In genomic region chr5:68965926-68966325, GRCh38 we compare ENCODE assay signal across 29 cellular contexts.
"Had no signal": no experiment of that assay in that cellular context is flagged by ENCODE, and none has a peak within 500 bp of the region (broad histone marks: within the 10 kb centered on the region; RNA-seq: fewer than 3 reads in every experiment).

No MANE protein-coding gene starts in this region.

- H3K36me3 Mint-ChIP-seq: activated CD4-positive, alpha-beta memory T cell treated with anti-CD3 and anti-CD28 coated beads for 36 hours; activated naive CD4-positive, alpha-beta T cell treated with anti-CD3 and anti-CD28 coated beads, Interleukin-2, amount 50 U/mL, for 24 hours; activated naive CD8-positive, alpha-beta T cell treated with anti-CD3 and anti-CD28 coated beads, Interleukin-2, amount 10 ng/mL, durations not matched to agents 7 days and 5 days had no signal

- DNase-seq: activated CD4-positive, alpha-beta memory T cell treated with anti-CD3 and anti-CD28 coated beads for 36 hours; activated CD4-positive, alpha-beta T cell treated with anti-CD3 and anti-CD28 coated beads, Interleukin-2, amount 50 U/mL, for 1 hour; activated CD8-positive, alpha-beta memory T cell treated with anti-CD3 and anti-CD28 coated beads, Interleukin-2, amount 50 U/mL, for 4 hours; activated effector memory CD4-positive, alpha-beta T cell treated with Interleukin-2 at 50 U/mL for 16 hours; activated naive CD4-positive, alpha-beta T cell treated with Interleukin-2 at 50 U/mL for 16 hours; activated naive CD8-positive, alpha-beta T cell treated with anti-CD3 and anti-CD28 coated beads, Interleukin-2, amount 10 ng/mL, durations not matched to agents 7 days and 5 days; activated T-cell treated with anti-CD3 and anti-CD28 coated beads for 4 hours; activated T-cell treated with anti-CD3 and anti-CD28 coated beads, Interleukin-2, amount 50 U/mL, for 4 hours; amygdala; body of pancreas; cerebellar nuclear complex; Kasumi-1; MG63; NCI-H1048; NCI-H1105 treated with DMSO at 0.1 percent for 48 hours; NCI-H1436 treated with DMSO at 0.1 percent for 48 hours; NCI-H1694 treated with DMSO at 0.1 percent for 48 hours; NCI-H2029; NCI-H345; NCI-H524 treated with DMSO at 0.1 percent for 48 hours; SHP77; SJCRH30; T1000; WERI-Rb-1 had no signal

- H3K9me3 Mint-ChIP-seq: activated CD4-positive, alpha-beta memory T cell treated with anti-CD3 and anti-CD28 coated beads for 36 hours; activated naive CD4-positive, alpha-beta T cell treated with anti-CD3 and anti-CD28 coated beads, Interleukin-2, amount 50 U/mL, for 24 hours; activated naive CD8-positive, alpha-beta T cell treated with anti-CD3 and anti-CD28 coated beads, Interleukin-2, amount 10 ng/mL, durations not matched to agents 7 days and 5 days; activated T-cell treated with anti-CD3 and anti-CD28 coated beads, Interleukin-2, amount 50 U/mL, for 4 hours; activated T-helper 1 cell treated with anti-CD3 and anti-CD28 coated beads, Interleukin-12 subunit alpha, Interleukin-12 subunit beta, Interleukin-2, Interleukin-4 antibody, amounts not matched to agents 30 ng/mL and 10 ng/mL and 1 ng/mL, durations not matched to agents 14 hours and 24 hours and 36 hours had no signal

- H3K27me3 Mint-ChIP-seq: activated naive CD8-positive, alpha-beta T cell treated with anti-CD3 and anti-CD28 coated beads, Interleukin-2, amount 10 ng/mL, durations not matched to agents 7 days and 5 days had no signal

- H3K36me3 ChIP-seq: breast epithelium, MG63, SJCRH30, WERI-Rb-1 had no signal

- H3K27me3 ChIP-seq: body of pancreas, breast epithelium, MG63, SJCRH30 had no signal

- H3K4me3 ChIP-seq: body of pancreas, breast epithelium, MG63, SJCRH30, SK-N-MC had no signal

- H3K27ac Mint-ChIP-seq: activated CD4-positive, alpha-beta memory T cell treated with anti-CD3 and anti-CD28 coated beads for 36 hours; activated naive CD4-positive, alpha-beta T cell treated with anti-CD3 and anti-CD28 coated beads, Interleukin-2, amount 50 U/mL, for 24 hours; activated naive CD8-positive, alpha-beta T cell treated with anti-CD3 and anti-CD28 coated beads, Interleukin-2, amount 10 ng/mL, durations not matched to agents 7 days and 5 days; activated T-helper 1 cell treated with anti-CD3 and anti-CD28 coated beads, Interleukin-12 subunit alpha, Interleukin-12 subunit beta, Interleukin-2, Interleukin-4 antibody, amounts not matched to agents 30 ng/mL and 10 ng/mL and 1 ng/mL, durations not matched to agents 14 hours and 24 hours and 36 hours had no signal

- H3K27ac ChIP-seq: body of pancreas, breast epithelium, SJCRH30, SK-N-MC, WERI-Rb-1 had no signal

- H3K4me1 ChIP-seq: breast epithelium, SJCRH30 had no signal

- H3K4me1 Mint-ChIP-seq: activated naive CD4-positive, alpha-beta T cell treated with anti-CD3 and anti-CD28 coated beads, Interleukin-2, amount 50 U/mL, for 24 hours; activated naive CD8-positive, alpha-beta T cell treated with anti-CD3 and anti-CD28 coated beads, Interleukin-2, amount 10 ng/mL, durations not matched to agents 7 days and 5 days had no signal

- H3K9me3 ChIP-seq: body of pancreas, breast epithelium, MG63, SJCRH30 had no signal

- ATAC-seq: activated T-cell treated with anti-CD3 and anti-CD28 coated beads, Interleukin-2, amount 50 U/mL, for 4 hours; body of pancreas; Panc1 had no signal

- H3K4me3 Mint-ChIP-seq: activated CD4-positive, alpha-beta memory T cell treated with anti-CD3 and anti-CD28 coated beads for 36 hours; activated naive CD4-positive, alpha-beta T cell treated with anti-CD3 and anti-CD28 coated beads, Interleukin-2, amount 50 U/mL, for 24 hours; activated naive CD8-positive, alpha-beta T cell treated with anti-CD3 and anti-CD28 coated beads, Interleukin-2, amount 10 ng/mL, durations not matched to agents 7 days and 5 days; activated T-cell treated with anti-CD3 and anti-CD28 coated beads, Interleukin-2, amount 50 U/mL, for 4 hours; activated T-helper 1 cell treated with anti-CD3 and anti-CD28 coated beads, Interleukin-12 subunit alpha, Interleukin-12 subunit beta, Interleukin-2, Interleukin-4 antibody, amounts not matched to agents 30 ng/mL and 10 ng/mL and 1 ng/mL, durations not matched to agents 14 hours and 24 hours and 36 hours had no signal
